ENCODE assay signal across 22 cellular contexts in genomic region chr5:83277953-83278352, GRCh38.
DNase-seq lines count a peak whose midpoint lies in the region; ATAC-seq lines count a peak whose summit lies in the region.
"Had no signal": no experiment of that assay in that cellular context is flagged by ENCODE, and none has a peak within 500 bp of the region (broad histone marks: within the 10 kb centered on the region; RNA-seq: fewer than 3 reads in every experiment).

No MANE protein-coding gene starts in this region.

- no peak overlapping the region for H3K4me3 Mint-ChIP-seq in activated naive CD8-positive, alpha-beta T cell treated with anti-CD3 and anti-CD28 coated beads, Interleukin-2, amount 50 U/mL, for 24 hours
- H3K4me3 Mint-ChIP-seq: activated B cell treated with CpG ODN at 0.5 μM for 24 hours; activated CD8-positive, alpha-beta T cell treated with anti-CD3 and anti-CD28 coated beads, Interleukin-2, amount 10 ng/mL, durations not matched to agents 7 days and 5 days; activated naive CD4-positive, alpha-beta T cell treated with anti-CD3 and anti-CD28 coated beads, Interleukin-2, amount 10 ng/mL, durations not matched to agents 7 days and 5 days; activated T-cell treated with anti-CD3 and anti-CD28 coated beads, Interleukin-2, amount 50 U/mL, for 4 hours; nephron progenitor cell had no signal

- ATAC-seq in GM18907 (IDR thresholded peaks at IDR 0.05; ENCODE audit: unreplicated experiment) (peak; percentile 81), GM21786 (IDR thresholded peaks at IDR 0.05; ENCODE audit: unreplicated experiment) (peak; percentile 76), HG03432 (IDR thresholded peaks at IDR 0.05; ENCODE audit: unreplicated experiment) (peak; percentile 60), GM19328 (IDR thresholded peaks at IDR 0.05; ENCODE audit: unreplicated experiment) (no peak)
- no peak for ATAC-seq in activated naive CD8-positive, alpha-beta T cell treated with anti-CD3 and anti-CD28 coated beads, Interleukin-2, amount 50 U/mL, for 24 hours
- ATAC-seq: activated CD8-positive, alpha-beta T cell treated with anti-CD3 and anti-CD28 coated beads, Interleukin-2, amount 10 ng/mL, durations not matched to agents 7 days and 5 days; activated T-cell treated with anti-CD3 and anti-CD28 coated beads, Interleukin-2, amount 50 U/mL, for 4 hours; HCT116; stimulated activated naive CD8-positive, alpha-beta T cell treated with anti-CD3 and anti-CD28 coated beads, Interleukin-15, Interleukin-2, amounts not matched to agents 100 U/mL and 50 U/mL, for 24 hours had no signal

- no peak overlapping the region for H3K27ac Mint-ChIP-seq in activated naive CD8-positive, alpha-beta T cell treated with anti-CD3 and anti-CD28 coated beads, Interleukin-2, amount 50 U/mL, for 24 hours
- H3K27ac Mint-ChIP-seq: activated B cell treated with CpG ODN at 0.5 μM for 24 hours; activated CD8-positive, alpha-beta T cell treated with anti-CD3 and anti-CD28 coated beads, Interleukin-2, amount 10 ng/mL, durations not matched to agents 7 days and 5 days; activated naive CD4-positive, alpha-beta T cell treated with anti-CD3 and anti-CD28 coated beads, Interleukin-2, amount 10 ng/mL, durations not matched to agents 7 days and 5 days; nephron progenitor cell had no signal

- H3K4me1 Mint-ChIP-seq in activated naive CD8-positive, alpha-beta T cell treated with anti-CD3 and anti-CD28 coated beads, Interleukin-2, amount 50 U/mL, for 24 hours: no peaks in the 10 kb centered on the region
- H3K4me1 Mint-ChIP-seq: activated B cell treated with CpG ODN at 0.5 μM for 24 hours; activated naive CD4-positive, alpha-beta T cell treated with anti-CD3 and anti-CD28 coated beads, Interleukin-2, amount 10 ng/mL, durations not matched to agents 7 days and 5 days had no signal

- peak; percentile 44 for DNase-seq in left kidney (ENCODE audit: low read depth, low spot score)
- DNase-seq in activated CD4-positive, alpha-beta T cell treated with anti-CD3 and anti-CD28 coated beads, Interleukin-2, amount 50 U/mL, for 1 hour: no peak
- no peak for DNase-seq in activated naive CD8-positive, alpha-beta T cell treated with anti-CD3 and anti-CD28 coated beads, Interleukin-2, amount 50 U/mL, for 24 hours
- DNase-seq: activated B cell treated with CpG ODN at 0.5 μM for 24 hours; activated CD8-positive, alpha-beta T cell treated with anti-CD3 and anti-CD28 coated beads, Interleukin-2, amount 10 ng/mL, durations not matched to agents 7 days and 5 days; activated naive CD4-positive, alpha-beta T cell treated with anti-CD3 and anti-CD28 coated beads, Interleukin-2, amount 10 ng/mL, durations not matched to agents 7 days and 5 days; activated T-cell treated with anti-CD3 and anti-CD28 coated beads, Interleukin-2, amount 50 U/mL, for 4 hours; cerebellar nuclear complex; COR-L47; effector CD8-positive, alpha-beta T cell; glutamatergic neuron; NCI-H187; NCI-H345; nephron progenitor cell; RPMI8226; SK-N-SH; stimulated activated naive CD8-positive, alpha-beta T cell treated with anti-CD3 and anti-CD28 coated beads, Interleukin-15, Interleukin-2, amounts not matched to agents 100 U/mL and 50 U/mL, for 24 hours had no signal

- H3K9me3 Mint-ChIP-seq in activated naive CD8-positive, alpha-beta T cell treated with anti-CD3 and anti-CD28 coated beads, Interleukin-2, amount 50 U/mL, for 24 hours: peaks cover 13% of the 10 kb centered on the region
- H3K9me3 Mint-ChIP-seq: activated naive CD4-positive, alpha-beta T cell treated with anti-CD3 and anti-CD28 coated beads, Interleukin-2, amount 10 ng/mL, durations not matched to agents 7 days and 5 days had no signal

- peaks cover 3% of the 10 kb centered on the region for H3K36me3 Mint-ChIP-seq in activated naive CD8-positive, alpha-beta T cell treated with anti-CD3 and anti-CD28 coated beads, Interleukin-2, amount 50 U/mL, for 24 hours (ENCODE audit: low read depth)
- H3K36me3 Mint-ChIP-seq: activated naive CD4-positive, alpha-beta T cell treated with anti-CD3 and anti-CD28 coated beads, Interleukin-2, amount 10 ng/mL, durations not matched to agents 7 days and 5 days had no signal

- H3K27me3 Mint-ChIP-seq in activated naive CD8-positive, alpha-beta T cell treated with anti-CD3 and anti-CD28 coated beads, Interleukin-2, amount 50 U/mL, for 24 hours: no peaks in the 10 kb centered on the region
- H3K27me3 Mint-ChIP-seq: activated B cell treated with CpG ODN at 0.5 μM for 24 hours; activated naive CD4-positive, alpha-beta T cell treated with anti-CD3 and anti-CD28 coated beads, Interleukin-2, amount 10 ng/mL, durations not matched to agents 7 days and 5 days had no signal

Comparison
In these comparisons a context has a peak if more than half of its experiments do, and no peak if none do; other contexts are left out.
1. ATAC-seq: peak in GM18907 (single experiment), GM21786 (single experiment) and HG03432 (single experiment); none in GM19328 (single experiment) and activated naive CD8-positive, alpha-beta T cell treated with anti-CD3 and anti-CD28 coated beads, Interleukin-2, amount 50 U/mL, for 24 hours (single experiment).